Comparison of ENCODE assay signal across 8 cellular contexts in genomic region chrX:153032397-153033118, GRCh38. TPM values are rescaled to one million over a fixed set of nuclear protein-coding genes. Genes with fewer than 3 reads are reported as not detected.
A peak's percentile ranks its signal among the peaks of the same experiment; 100 is the strongest.
DNase-seq lines count a peak whose midpoint lies in the region; ATAC-seq and TF ChIP-seq lines count a peak whose summit lies in the region.

No MANE protein-coding gene starts in this region.

- peak; percentile 85 for DNase-seq in GM10248 (ENCODE audit: extremely low spot score)
- peak; percentile 24 for DNase-seq in HFFc6
- DNase-seq in NCI-H1417 treated with DMSO at 0.1 percent for 48 hours (lab: John Stamatoyannopoulos, UW): peak; percentile 9
- peak; percentile 11 to 56 (median 46) for DNase-seq in activated CD4-positive, CD25-positive, alpha-beta regulatory T cell (lab: John Stamatoyannopoulos, UW)
- DNase-seq in central memory CD8-positive, alpha-beta T cell (ENCODE audit: low spot score in 2 of 2): peak; percentile 20 to 44
- peak; percentile 79 for DNase-seq in left lobe of liver (ENCODE audit: low spot score)
- DNase-seq in stimulated activated CD4-positive, alpha-beta T cell treated with anti-CD3 and anti-CD28 coated beads, Interleukin-1b, Interleukin-23, amount 100 ng/mL, for 48 hours: peak; percentile 56
- DNase-seq in NCI-H1694 treated with DMSO at 0.1 percent for 48 hours (lab: John Stamatoyannopoulos, UW): no peak

- H3K27ac Mint-ChIP-seq in HFFc6: no peak overlapping the region
- peak overlapping the region; percentile 38 for H3K27ac Mint-ChIP-seq in central memory CD8-positive, alpha-beta T cell (ENCODE audit: low read depth)

- ATAC-seq in central memory CD8-positive, alpha-beta T cell (replicated peaks; ENCODE audit: extremely low read depth, poor library complexity, severe bottlenecking): peak; percentile 50
- peak; percentile 99 for ATAC-seq in left lobe of liver

- 0 out of 2 replicates have a peak, but pooled peaks cover 3% of the 10 kb centered on the region for H3K9me3 Mint-ChIP-seq in HFFc6
- no peaks in the 10 kb centered on the region for H3K9me3 Mint-ChIP-seq in central memory CD8-positive, alpha-beta T cell

- TF ChIP-seq CTCF in GM10248 (IDR thresholded peaks at IDR 0.05; ENCODE audit: control extremely low read depth, extremely low read depth, low read depth, missing control alignments) (peak; percentile 86), HFFc6 (IDR thresholded peaks at IDR 0.05) (peak; percentile 88)

- H3K4me3 Mint-ChIP-seq in HFFc6: peak overlapping the region; percentile 63
- peak overlapping the region; percentile 74 for H3K4me3 Mint-ChIP-seq in central memory CD8-positive, alpha-beta T cell

- H3K4me1 Mint-ChIP-seq in HFFc6 (ENCODE audit: low read depth): no peaks in the 10 kb centered on the region
- H3K4me1 Mint-ChIP-seq in central memory CD8-positive, alpha-beta T cell: peaks cover 7% of the 10 kb centered on the region

- no peaks in the 10 kb centered on the region; the same call in 1 of the 2 replicates for H3K27me3 Mint-ChIP-seq in HFFc6 (ENCODE audit: insufficient read depth)
- H3K27me3 Mint-ChIP-seq in central memory CD8-positive, alpha-beta T cell: no peaks in the 10 kb centered on the region

- POLR2A ChIA-PET in GM10248 (lab: Yijun Ruan, JAX): interaction anchor here (1.2 kb wide), 1 partner anchor 302 kb away, joined by 3 read pairs; the partner anchor contains the start of gene ZNF275

- H3K36me3 Mint-ChIP-seq in HFFc6 (ENCODE audit: low read depth): no peaks in the 10 kb centered on the region
- peaks cover 6% of the 10 kb centered on the region for H3K36me3 Mint-ChIP-seq in central memory CD8-positive, alpha-beta T cell (ENCODE audit: insufficient read depth)

- CTCF ChIA-PET in GM10248 (lab: Yijun Ruan, JAX): interaction anchor here (0.7 to 2.6 kb wide), 21 partner anchors 9 to 670 kb away, joined by 3 to 21 read pairs (median 5); partner anchors contain the start of gene HAUS7

RNA-seq across cellular contexts. Expression of gene PNMA3, which starts 23.7 kb away (rescaled TPM):
- total RNA-seq in HFFc6 (2021; fragmentation: NEBNext Ultra II Directional; extraction: Animal tissue kit (Norgen Biotek cat#: 25700)): not detected
- 0.23 TPM for total RNA-seq in left lobe of liver

RNA-seq across cellular contexts. Expression of gene PNMA5, which starts 38.6 kb away (rescaled TPM):
- not detected for total RNA-seq in HFFc6 (2021; fragmentation: NEBNext Ultra II Directional; extraction: Animal tissue kit (Norgen Biotek cat#: 25700))
- not detected for total RNA-seq in left lobe of liver

RNA-seq across cellular contexts. Expression of gene PNMA6A, which starts 39.7 kb away (rescaled TPM):
- under 1 TPM in 3 of 6 experiments, not detected in 3; 0.08 to 0.36 (median 0.09) TPM for total RNA-seq in HFFc6 (2021; fragmentation: NEBNext Ultra II Directional; extraction: Animal tissue kit (Norgen Biotek cat#: 25700))
- total RNA-seq in left lobe of liver: 4.0 TPM
